In genomic region chr16:15451098-15451731, GRCh38 we compare ENCODE assay signal across 30 cellular contexts. TPM values are rescaled to one million over a fixed set of nuclear protein-coding genes. Genes with fewer than 3 reads are reported as not detected.
"Had no signal": no experiment of that assay in that cellular context is flagged by ENCODE, and none has a peak within 500 bp of the region (broad histone marks: within the 10 kb centered on the region; RNA-seq: fewer than 3 reads in every experiment).

No MANE protein-coding gene starts in this region.

- H3K9me3 ChIP-seq: neutrophil, ovary, psoas muscle, right lobe of liver, sigmoid colon, suprapubic skin, testis, tibial artery, transverse colon, vagina had no signal

- H3K27ac Mint-ChIP-seq: natural killer cell treated with Interleukin-12 subunit alpha and Interleukin-12 subunit beta and Interleukin-15 and Interleukin-18, amount 100 ng/mL, for 72 hours; progenitor cell of endocrine pancreas; stimulated activated effector memory CD8-positive, alpha-beta T cell treated with anti-CD3 and anti-CD28 coated beads, Interleukin-12 subunit alpha, Interleukin-12 subunit beta, amount 100 ng/mL, for 72 hours; stimulated activated naive CD8-positive, alpha-beta T cell treated with anti-CD3 and anti-CD28 coated beads, Interleukin-15, Interleukin-2, amounts not matched to agents 100 ng/mL and 50 ng/mL, for 24 hours; type B pancreatic cell had no signal

- H3K36me3 Mint-ChIP-seq: naive thymus-derived CD8-positive, alpha-beta T cell; natural killer cell treated with Interleukin-12 subunit alpha and Interleukin-12 subunit beta and Interleukin-15 and Interleukin-18, amount 100 ng/mL, for 72 hours; stimulated activated effector memory CD8-positive, alpha-beta T cell treated with anti-CD3 and anti-CD28 coated beads, Interleukin-12 subunit alpha, Interleukin-12 subunit beta, amount 100 ng/mL, for 72 hours; type B pancreatic cell had no signal

- H3K27ac ChIP-seq: neutrophil, ovary, psoas muscle, suprapubic skin, testis, transverse colon had no signal

- DNase-seq: naive thymus-derived CD8-positive, alpha-beta T cell; nephron progenitor cell; nucleus accumbens; ovary; posterior cingulate gyrus; small intestine; stimulated activated CD4-positive, alpha-beta T cell treated with anti-CD3 and anti-CD28 coated beads, Interleukin-15, amount 100 ng/mL, for 24 hours; stimulated activated CD4-positive, alpha-beta T cell treated with anti-CD3 and anti-CD28 coated beads, Interleukin-2, amount 100 ng/mL, for 24 hours; stimulated activated CD4-positive, alpha-beta T cell treated with anti-CD3 and anti-CD28 coated beads, Interleukin-2, amount 100 ng/mL, for 48 hours; stimulated activated CD4-positive, alpha-beta T cell treated with anti-CD3 and anti-CD28 coated beads, Interleukin-4, amount 100 ng/mL, for 24 hours; stimulated activated naive B cell treated with anti-CD40 and anti-IgM and Interleukin-4, amounts not matched to agents 10 μg/mL and 1 μg/mL and 100 μg/mL, for 72 hours; stimulated activated naive CD4-positive, alpha-beta T cell treated with Interleukin-2 at 50 U/mL for 16 hours; substantia nigra; testis; transverse colon had no signal

- H3K9ac ChIP-seq: parathyroid adenoma had no signal

- ATAC-seq: naive thymus-derived CD8-positive, alpha-beta T cell; natural killer cell treated with Interleukin-12 subunit alpha and Interleukin-12 subunit beta and Interleukin-15 and Interleukin-18, amount 100 ng/mL, for 72 hours; stimulated activated effector memory CD8-positive, alpha-beta T cell treated with anti-CD3 and anti-CD28 coated beads, Interleukin-12 subunit alpha, Interleukin-12 subunit beta, amount 100 ng/mL, for 72 hours; stimulated activated naive B cell treated with anti-CD40 and anti-IgM and Interleukin-4, amounts not matched to agents 10 μg/mL and 1 μg/mL and 100 μg/mL, for 72 hours had no signal

- H3K4me1 Mint-ChIP-seq: neural crest cell; stimulated activated effector memory CD8-positive, alpha-beta T cell treated with anti-CD3 and anti-CD28 coated beads, Interleukin-12 subunit alpha, Interleukin-12 subunit beta, amount 100 ng/mL, for 72 hours; stimulated activated naive B cell treated with anti-CD40 and anti-IgM and Interleukin-4, amounts not matched to agents 10 μg/mL and 1 μg/mL and 100 μg/mL, for 72 hours had no signal

- H3K4me3 Mint-ChIP-seq: naive thymus-derived CD8-positive, alpha-beta T cell; natural killer cell treated with Interleukin-12 subunit alpha and Interleukin-12 subunit beta and Interleukin-15 and Interleukin-18, amount 100 ng/mL, for 72 hours; nephron progenitor cell; neural crest cell; stimulated activated effector memory CD8-positive, alpha-beta T cell treated with anti-CD3 and anti-CD28 coated beads, Interleukin-12 subunit alpha, Interleukin-12 subunit beta, amount 100 ng/mL, for 72 hours; stimulated activated naive B cell treated with anti-CD40 and anti-IgM and Interleukin-4, amounts not matched to agents 10 μg/mL and 1 μg/mL and 100 μg/mL, for 72 hours; stimulated activated naive CD8-positive, alpha-beta T cell treated with anti-CD3 and anti-CD28 coated beads, Interleukin-15, Interleukin-2, amounts not matched to agents 100 ng/mL and 50 ng/mL, for 24 hours; type B pancreatic cell had no signal

- H3K27me3 ChIP-seq: neutrophil, ovary, right lobe of liver, sigmoid colon, suprapubic skin, testis, tibial artery, transverse colon, vagina had no signal

- H3K4me1 ChIP-seq: psoas muscle, sigmoid colon, suprapubic skin, testis, vagina had no signal

- H3K27me3 Mint-ChIP-seq: progenitor cell of endocrine pancreas had no signal

- H3K9me3 Mint-ChIP-seq: natural killer cell treated with Interleukin-12 subunit alpha and Interleukin-12 subunit beta and Interleukin-15 and Interleukin-18, amount 100 ng/mL, for 72 hours; nephron progenitor cell; neural crest cell; stimulated activated effector memory CD8-positive, alpha-beta T cell treated with anti-CD3 and anti-CD28 coated beads, Interleukin-12 subunit alpha, Interleukin-12 subunit beta, amount 100 ng/mL, for 72 hours; stimulated activated naive B cell treated with anti-CD40 and anti-IgM and Interleukin-4, amounts not matched to agents 10 μg/mL and 1 μg/mL and 100 μg/mL, for 72 hours; stimulated activated naive CD8-positive, alpha-beta T cell treated with anti-CD3 and anti-CD28 coated beads, Interleukin-15, Interleukin-2, amounts not matched to agents 100 ng/mL and 50 ng/mL, for 24 hours; type B pancreatic cell had no signal

- H3K4me3 ChIP-seq: ovary, psoas muscle, right lobe of liver, sigmoid colon, suprapubic skin, testis, tibial artery, transverse colon, vagina had no signal

- FAIRE-seq: small intestine, urothelium cell line had no signal

- H3K36me3 ChIP-seq: neutrophil, ovary, right lobe of liver, sigmoid colon, suprapubic skin, transverse colon, vagina had no signal

RNA-seq across cellular contexts. Expression of gene MPV17L, which starts 55.7 kb away (rescaled TPM):
- total RNA-seq: naive thymus-derived CD8-positive, alpha-beta T cell had no signal
- polyA plus RNA-seq: naive thymus-derived CD8-positive, alpha-beta T cell had no signal
